2 cellular contexts compared by ENCODE assay signal in genomic region chr18:23683671-23684070, GRCh38.
TF ChIP-seq lines count a peak whose summit lies in the region.

No MANE protein-coding gene starts in this region.

TF ChIP-seq in IMR-90, 13 proteins besides CTCF, POLR2A, EP300 and RAD21:
- TF ChIP-seq MAZ (IDR thresholded peaks at IDR 0.05; ENCODE audit: borderline replicate concordance, low read depth, low read length) (no peak), FOS (IDR thresholded peaks at IDR 0.05; ENCODE audit: low read depth, low read length) (no peak), MXI1 (IDR thresholded peaks at IDR 0.05; ENCODE audit: borderline replicate concordance, low read depth, low read length) (no peak), SMC3 (IDR thresholded peaks at IDR 0.05; ENCODE audit: low read depth, low read length) (no peak), MAFK (IDR thresholded peaks at IDR 0.05; ENCODE audit: low read depth, low read length) (no peak)
- TF ChIP-seq, protein P1, sequence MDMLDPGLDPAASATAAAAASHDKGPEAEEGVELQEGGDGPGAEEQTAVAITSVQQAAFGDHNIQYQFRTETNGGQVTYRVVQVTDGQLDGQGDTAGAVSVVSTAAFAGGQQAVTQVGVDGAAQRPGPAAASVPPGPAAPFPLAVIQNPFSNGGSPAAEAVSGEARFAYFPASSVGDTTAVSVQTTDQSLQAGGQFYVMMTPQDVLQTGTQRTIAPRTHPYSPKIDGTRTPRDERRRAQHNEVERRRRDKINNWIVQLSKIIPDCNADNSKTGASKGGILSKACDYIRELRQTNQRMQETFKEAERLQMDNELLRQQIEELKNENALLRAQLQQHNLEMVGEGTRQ (IDR thresholded peaks at IDR 0.05; ENCODE audit: low read depth, low read length), result no peak
TF ChIP-seq in IMR-90: peak in this region for 0.

TF ChIP-seq in GM12878, 131 proteins besides CTCF, POLR2A, EP300 and RAD21:
- TF ChIP-seq CHD4 (IDR thresholded peaks at IDR 0.05) (no peak), HDAC2 (IDR thresholded peaks at IDR 0.05) (no peak), RAD51 (IDR thresholded peaks at IDR 0.05) (no peak), ZNF207 (IDR thresholded peaks at IDR 0.05; ENCODE audit: borderline replicate concordance) (no peak), HSF1 (IDR thresholded peaks at IDR 0.05; ENCODE audit: low read depth, low read length) (no peak), GATAD2B (conservative IDR thresholded peaks at IDR 0.05; ENCODE audit: low read depth) (no peak), HCFC1 (IDR thresholded peaks at IDR 0.05; ENCODE audit: low read length) (no peak), NR2C2 (IDR thresholded peaks at IDR 0.05; ENCODE audit: borderline replicate concordance, control insufficient read depth, insufficient read length, low read depth) (no peak), POLR2AphosphoS2 (IDR thresholded peaks at IDR 0.05; ENCODE audit: low read depth, low read length) (no peak), PAX8 (IDR thresholded peaks at IDR 0.05) (no peak), ZNF592 (IDR thresholded peaks at IDR 0.05) (no peak), ZBTB33 (IDR thresholded peaks at IDR 0.05) (no peak), SRF (IDR thresholded peaks at IDR 0.05; ENCODE audit: low read depth in 2 of 2, low read length in 2 of 2) (no peak), ELK1 (IDR thresholded peaks at IDR 0.05; ENCODE audit: low read depth, low read length) (no peak), MAX (IDR thresholded peaks at IDR 0.05; ENCODE audit: low read depth, low read length) (no peak), NFYA (IDR thresholded peaks at IDR 0.05; ENCODE audit: borderline replicate concordance, low read depth, low read length) (no peak), ZBTB40 (IDR thresholded peaks at IDR 0.05; ENCODE audit: borderline replicate concordance) (no peak), FOS (IDR thresholded peaks at IDR 0.05; ENCODE audit: borderline replicate concordance, extremely low read depth, insufficient read length) (no peak), RUNX3 (IDR thresholded peaks at IDR 0.05; ENCODE audit: low read length) (no peak)
